Comparison of ENCODE assay signal across 1 cellular context in genomic region chrX:115583730-115584004, GRCh38.
A peak's percentile ranks its signal among the peaks of the same experiment; 100 is the strongest.
TF ChIP-seq lines count a peak whose summit lies in the region.

No MANE protein-coding gene starts in this region.

TF ChIP-seq in HEK293, 187 proteins besides CTCF, POLR2A, EP300 and RAD21:
- TF ChIP-seq, protein P1, sequence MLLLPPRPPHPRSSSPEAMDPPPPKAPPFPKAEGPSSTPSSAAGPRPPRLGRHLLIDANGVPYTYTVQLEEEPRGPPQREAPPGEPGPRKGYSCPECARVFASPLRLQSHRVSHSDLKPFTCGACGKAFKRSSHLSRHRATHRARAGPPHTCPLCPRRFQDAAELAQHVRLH (tag by site-specific recombination; IDR thresholded peaks at IDR 0.05), result no peak
- peak; percentile 4; the same call in 1 of the 2 replicates for TF ChIP-seq MZF1 (tag by site-specific recombination; IDR thresholded peaks at IDR 0.05; ENCODE audit: borderline replicate concordance)
- TF ChIP-seq ZNF335 (tag by site-specific recombination; conservative IDR thresholded peaks at IDR 0.05), result no peak
- TF ChIP-seq, protein P2, sequence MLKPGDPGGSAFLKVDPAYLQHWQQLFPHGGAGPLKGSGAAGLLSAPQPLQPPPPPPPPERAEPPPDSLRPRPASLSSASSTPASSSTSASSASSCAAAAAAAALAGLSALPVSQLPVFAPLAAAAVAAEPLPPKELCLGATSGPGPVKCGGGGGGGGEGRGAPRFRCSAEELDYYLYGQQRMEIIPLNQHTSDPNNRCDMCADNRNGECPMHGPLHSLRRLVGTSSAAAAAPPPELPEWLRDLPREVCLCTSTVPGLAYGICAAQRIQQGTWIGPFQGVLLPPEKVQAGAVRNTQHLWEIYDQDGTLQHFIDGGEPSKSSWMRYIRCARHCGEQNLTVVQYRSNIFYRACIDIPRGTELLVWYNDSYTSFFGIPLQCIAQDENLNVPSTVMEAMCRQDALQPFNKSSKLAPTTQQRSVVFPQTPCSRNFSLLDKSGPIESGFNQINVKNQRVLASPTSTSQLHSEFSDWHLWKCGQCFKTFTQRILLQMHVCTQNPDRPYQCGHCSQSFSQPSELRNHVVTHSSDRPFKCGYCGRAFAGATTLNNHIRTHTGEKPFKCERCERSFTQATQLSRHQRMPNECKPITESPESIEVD (tag by site-specific recombination; IDR thresholded peaks at IDR 0.05), result peak; percentile 67
- no peak for TF ChIP-seq ZNF596 (tag by site-specific recombination; IDR thresholded peaks at IDR 0.05)
- TF ChIP-seq ZNF544 (tag by site-specific recombination; IDR thresholded peaks at IDR 0.05), result no peak
TF ChIP-seq in HEK293: peak in this region for 2.
